20 cellular contexts compared by ENCODE assay signal in genomic region chr11:14026961-14027360, GRCh38.
"Had no signal": no experiment of that assay in that cellular context is flagged by ENCODE, and none has a peak within 500 bp of the region (broad histone marks: within the 10 kb centered on the region; RNA-seq: fewer than 3 reads in every experiment).

No MANE protein-coding gene starts in this region.

- H3K27me3 ChIP-seq: colonic mucosa, gastroesophageal sphincter, transverse colon had no signal

- H3K27ac Mint-ChIP-seq: activated CD8-positive, alpha-beta T cell treated with anti-CD3 and anti-CD28 coated beads for 36 hours; activated naive CD8-positive, alpha-beta T cell treated with anti-CD3 and anti-CD28 coated beads for 36 hours; activated T-cell treated with anti-CD3 and anti-CD28 coated beads, Interleukin-2, amount 50 U/mL, for 72 hours had no signal

- ATAC-seq: activated CD8-positive, alpha-beta T cell treated with anti-CD3 and anti-CD28 coated beads for 36 hours; activated T-cell treated with anti-CD3 and anti-CD28 coated beads, Interleukin-2, amount 50 U/mL, for 72 hours; gastroesophageal sphincter; mucosa of descending colon; SK-N-SH treated with all-trans-retinoic acid at 6 μM for 48 hours had no signal

- H3K9me3 ChIP-seq: colonic mucosa, gastroesophageal sphincter, mucosa of descending colon, transverse colon had no signal

- H3K36me3 ChIP-seq: cardiac muscle cell, colonic mucosa, gastroesophageal sphincter, transverse colon had no signal

- H3K4me3 ChIP-seq: cardiac muscle cell, colonic mucosa, gastroesophageal sphincter, mucosa of descending colon, transverse colon had no signal

- H3K4me1 Mint-ChIP-seq: activated naive CD8-positive, alpha-beta T cell treated with anti-CD3 and anti-CD28 coated beads for 36 hours had no signal

- DNase-seq: activated CD4-positive, alpha-beta T cell treated with anti-CD3 and anti-CD28 coated beads for 4 hours; activated CD8-positive, alpha-beta memory T cell treated with anti-CD3 and anti-CD28 coated beads, Interleukin-2, amount 50 U/mL, for 4 hours; activated CD8-positive, alpha-beta T cell treated with anti-CD3 and anti-CD28 coated beads for 36 hours; activated gamma-delta T cell treated with Interleukin-2 at 50 U/mL for 16 hours; activated naive CD8-positive, alpha-beta T cell treated with anti-CD3 and anti-CD28 coated beads for 36 hours; activated T-cell treated with anti-CD3 and anti-CD28 coated beads, Interleukin-2, amount 50 U/mL, for 72 hours; aorta; colonic mucosa; effector CD4-positive, alpha-beta T cell; hypothalamus; kidney glomerular epithelial cell; mammary epithelial cell; mucosa of descending colon; nephron progenitor cell; stimulated activated CD4-positive, alpha-beta T cell treated with anti-CD3 and anti-CD28 coated beads, Interleukin-15, amount 100 ng/mL, for 24 hours; stimulated activated CD4-positive, alpha-beta T cell treated with anti-CD3 and anti-CD28 coated beads, Interleukin-4, amount 100 ng/mL, for 24 hours; transverse colon had no signal

- H3K9me3 Mint-ChIP-seq: activated CD8-positive, alpha-beta T cell treated with anti-CD3 and anti-CD28 coated beads for 36 hours; activated naive CD8-positive, alpha-beta T cell treated with anti-CD3 and anti-CD28 coated beads for 36 hours; activated T-cell treated with anti-CD3 and anti-CD28 coated beads, Interleukin-2, amount 50 U/mL, for 72 hours had no signal

- H3K36me3 Mint-ChIP-seq: activated naive CD8-positive, alpha-beta T cell treated with anti-CD3 and anti-CD28 coated beads for 36 hours had no signal

- H3K27ac ChIP-seq: cardiac muscle cell, colonic mucosa had no signal

- H3K27me3 Mint-ChIP-seq: activated CD8-positive, alpha-beta T cell treated with anti-CD3 and anti-CD28 coated beads for 36 hours; activated naive CD8-positive, alpha-beta T cell treated with anti-CD3 and anti-CD28 coated beads for 36 hours had no signal

- H3K4me3 Mint-ChIP-seq: activated CD8-positive, alpha-beta T cell treated with anti-CD3 and anti-CD28 coated beads for 36 hours; activated naive CD8-positive, alpha-beta T cell treated with anti-CD3 and anti-CD28 coated beads for 36 hours; activated T-cell treated with anti-CD3 and anti-CD28 coated beads, Interleukin-2, amount 50 U/mL, for 72 hours; nephron progenitor cell had no signal
